ENCODE assay signal across 1 cellular context in the genomic region with DNA sequence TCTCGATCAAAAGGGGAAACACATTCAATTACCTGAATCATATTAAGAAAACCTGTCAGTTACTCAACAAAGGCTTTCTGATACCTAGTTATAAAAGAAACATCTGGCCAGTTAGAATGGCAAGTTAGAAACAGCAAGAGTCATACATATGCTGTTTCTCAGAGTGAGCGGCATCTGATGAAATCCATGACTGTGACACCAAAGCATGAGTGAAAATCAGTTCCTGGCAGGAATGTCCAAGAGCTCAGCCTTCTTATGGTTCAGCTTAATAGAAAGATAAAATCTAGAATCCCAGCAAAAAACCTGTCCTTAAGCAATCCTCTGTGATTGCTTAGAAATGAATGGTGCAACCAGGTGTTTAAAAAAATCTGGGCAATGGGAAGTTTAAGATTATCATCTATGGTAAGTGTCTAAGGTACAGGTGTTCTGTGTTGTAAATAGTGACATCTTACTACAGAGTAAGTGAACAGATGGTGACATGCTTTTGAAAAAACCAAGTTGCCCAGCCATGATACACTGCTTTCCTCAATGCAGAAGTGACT.
TF ChIP-seq lines count a peak whose summit lies in the region.

No MANE protein-coding gene starts in this region.

TF ChIP-seq in IMR-90, 13 proteins besides CTCF, POLR2A, EP300 and RAD21:
- TF ChIP-seq MAFK (IDR thresholded peaks at IDR 0.05; ENCODE audit: low read depth, low read length) (no peak), MAZ (IDR thresholded peaks at IDR 0.05; ENCODE audit: borderline replicate concordance, low read depth, low read length) (no peak), NFE2L2 (IDR thresholded peaks at IDR 0.05; ENCODE audit: low read depth, low read length) (no peak), CEBPB (IDR thresholded peaks at IDR 0.05; ENCODE audit: low read depth, low read length) (peak; percentile 18; the same call in 1 of the 2 replicates), MXI1 (IDR thresholded peaks at IDR 0.05; ENCODE audit: borderline replicate concordance, low read depth, low read length) (0 out of 2 replicates have a peak, but pooled peaks have one; percentile 10)
